In the genomic region with DNA sequence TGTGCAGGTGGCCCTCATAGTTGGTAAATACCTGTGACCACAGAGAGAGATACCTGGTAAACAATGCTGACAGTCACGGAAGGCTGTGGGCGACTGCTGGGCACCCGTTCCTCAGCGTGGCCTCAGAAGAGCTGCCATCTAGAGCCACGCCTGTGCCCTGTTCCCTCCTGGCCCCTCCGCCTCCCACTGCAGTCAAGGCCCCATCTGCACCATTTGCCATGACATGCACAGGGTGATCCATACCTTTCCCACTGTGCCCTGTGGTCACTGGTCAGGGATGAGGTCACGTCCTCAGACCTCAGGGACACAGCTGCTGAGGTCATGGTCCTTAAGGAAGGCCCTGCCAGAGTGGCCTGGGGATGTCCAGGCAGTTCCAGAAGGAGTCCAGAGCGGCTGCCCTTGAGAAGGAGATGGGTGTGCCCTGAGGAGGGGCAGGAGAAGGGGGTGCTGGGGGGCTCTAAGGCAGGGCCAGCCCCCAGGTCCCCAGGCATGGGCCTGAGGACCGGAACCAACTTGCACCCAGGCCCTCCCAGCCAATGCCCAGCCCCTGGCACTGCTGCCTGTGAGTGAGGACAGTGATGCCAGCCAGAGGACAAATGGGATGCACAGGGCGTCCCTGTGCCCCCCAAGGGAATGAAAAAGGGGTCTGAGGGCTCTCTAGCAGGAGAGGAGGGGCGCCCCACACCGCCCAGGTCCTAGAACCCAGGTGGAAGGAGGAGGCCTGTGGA, we compare ENCODE assay signal across 17 cellular contexts. TPM values are rescaled to one million over a fixed set of nuclear protein-coding genes. Genes with fewer than 3 reads are reported as not detected.
DNase-seq lines count a peak whose midpoint lies in the region; ATAC-seq and TF ChIP-seq lines count a peak whose summit lies in the region.
"Had no signal": no experiment of that assay in that cellular context is flagged by ENCODE, and none has a peak within 500 bp of the region (broad histone marks: within the 10 kb centered on the region; RNA-seq: fewer than 3 reads in every experiment).

No MANE protein-coding gene starts in this region.

- POLR2A ChIA-PET in activated CD4-positive, alpha-beta T cell treated with anti-CD3 and anti-CD28 coated beads for 36 hours (lab: Charles Lee), result no interaction called here

- H3K27ac Mint-ChIP-seq in activated CD4-positive, alpha-beta T cell treated with anti-CD3 and anti-CD28 coated beads for 36 hours, result no peak overlapping the region
- H3K27ac Mint-ChIP-seq: activated CD4-positive, alpha-beta T cell treated with anti-CD3 and anti-CD28 coated beads, Interleukin-2, amount 10 ng/mL, durations not matched to agents 24 days and 14 days; activated naive CD8-positive, alpha-beta T cell treated with anti-CD3 and anti-CD28 coated beads, Interleukin-2, amount 10 ng/mL, durations not matched to agents 7 days and 5 days; activated T-helper 1 cell treated with anti-CD3 and anti-CD28 coated beads, Interleukin-12 subunit alpha, Interleukin-12 subunit beta, Interleukin-2, Interleukin-4 antibody, amounts not matched to agents 30 ng/mL and 10 ng/mL and 1 ng/mL, durations not matched to agents 14 hours and 24 hours and 36 hours; CD14-positive monocyte; endodermal cell had no signal

- H2AFZ ChIP-seq in DND-41 (ENCODE audit: low read depth, low read length), result no peak overlapping the region

- peaks cover 18% of the 10 kb centered on the region for H3K36me3 Mint-ChIP-seq in activated CD4-positive, alpha-beta T cell treated with anti-CD3 and anti-CD28 coated beads for 36 hours (ENCODE audit: low read depth)

- H3K27me3 ChIP-seq in DND-41 (ENCODE audit: insufficient read depth, low read length, poor library complexity) (no peaks in the 10 kb centered on the region), testis (no peaks in the 10 kb centered on the region)

- H3K9ac ChIP-seq in DND-41 (ENCODE audit: low read depth, low read length), result no peak overlapping the region

- TF ChIP-seq POLR2A in testis (IDR thresholded peaks at IDR 0.05), result no peak

- H3K79me2 ChIP-seq in DND-41 (ENCODE audit: insufficient read depth, low read length), result no peaks in the 10 kb centered on the region

- H3K9me3 Mint-ChIP-seq in activated CD4-positive, alpha-beta T cell treated with anti-CD3 and anti-CD28 coated beads for 36 hours (ENCODE audit: low read depth), result no peaks in the 10 kb centered on the region
- H3K9me3 Mint-ChIP-seq: activated CD4-positive, alpha-beta T cell treated with anti-CD3 and anti-CD28 coated beads, Interleukin-2, amount 10 ng/mL, durations not matched to agents 24 days and 14 days; activated naive CD8-positive, alpha-beta T cell treated with anti-CD3 and anti-CD28 coated beads, Interleukin-2, amount 10 ng/mL, durations not matched to agents 7 days and 5 days; activated T-helper 1 cell treated with anti-CD3 and anti-CD28 coated beads, Interleukin-12 subunit alpha, Interleukin-12 subunit beta, Interleukin-2, Interleukin-4 antibody, amounts not matched to agents 30 ng/mL and 10 ng/mL and 1 ng/mL, durations not matched to agents 14 hours and 24 hours and 36 hours; endodermal cell had no signal

- peaks cover 23% of the 10 kb centered on the region for H3K27me3 Mint-ChIP-seq in activated CD4-positive, alpha-beta T cell treated with anti-CD3 and anti-CD28 coated beads for 36 hours

- H3K4me2 ChIP-seq in DND-41 (ENCODE audit: insufficient read depth, low read length), result no peak overlapping the region

- H3K4me1 Mint-ChIP-seq in activated CD4-positive, alpha-beta T cell treated with anti-CD3 and anti-CD28 coated beads for 36 hours, result peaks cover 26% of the 10 kb centered on the region

- H3K9me3 ChIP-seq in DND-41 (ENCODE audit: insufficient read depth, low read length, severe bottlenecking) (no peaks in the 10 kb centered on the region), testis (no peaks in the 10 kb centered on the region)
- H3K9me3 ChIP-seq: ascending aorta, esophagus muscularis mucosa, sigmoid colon had no signal

- H3K27ac ChIP-seq in DND-41 (ENCODE audit: low read length) (no peak overlapping the region), coronary artery (no peak overlapping the region), testis (no peak overlapping the region)
- H3K27ac ChIP-seq: ascending aorta, cardiac muscle cell, esophagus muscularis mucosa, sigmoid colon had no signal

- DNase-seq in DND-41 (no peak), LHCN-M2 (ENCODE audit: low read depth) (peak; percentile 11), coronary artery (ENCODE audit: low spot score) (peak; percentile 62), testis (peak; percentile 9), GM19238 (ENCODE audit: insufficient read length, low spot score) (no peak)
- no peak for DNase-seq in activated CD4-positive, alpha-beta T cell treated with anti-CD3 and anti-CD28 coated beads for 36 hours
- DNase-seq: GOT3 had no signal

- no peak overlapping the region for H3K4me3 Mint-ChIP-seq in activated CD4-positive, alpha-beta T cell treated with anti-CD3 and anti-CD28 coated beads for 36 hours
- H3K4me3 Mint-ChIP-seq: activated CD4-positive, alpha-beta T cell treated with anti-CD3 and anti-CD28 coated beads, Interleukin-2, amount 10 ng/mL, durations not matched to agents 24 days and 14 days; activated naive CD8-positive, alpha-beta T cell treated with anti-CD3 and anti-CD28 coated beads, Interleukin-2, amount 10 ng/mL, durations not matched to agents 7 days and 5 days; activated T-helper 1 cell treated with anti-CD3 and anti-CD28 coated beads, Interleukin-12 subunit alpha, Interleukin-12 subunit beta, Interleukin-2, Interleukin-4 antibody, amounts not matched to agents 30 ng/mL and 10 ng/mL and 1 ng/mL, durations not matched to agents 14 hours and 24 hours and 36 hours; CD14-positive monocyte; endodermal cell had no signal

- peaks cover 33% of the 10 kb centered on the region for H3K36me3 ChIP-seq in DND-41 (ENCODE audit: insufficient read depth, low read length)
- H3K36me3 ChIP-seq in testis (ENCODE audit: low read depth, missing control alignments), result no peaks in the 10 kb centered on the region
- H3K36me3 ChIP-seq: ascending aorta, cardiac muscle cell, esophagus muscularis mucosa, sigmoid colon had no signal

- no peak overlapping the region for H3K4me3 ChIP-seq in DND-41 (ENCODE audit: low read depth in 1 of 2, low read length in 2 of 2)
- no peak overlapping the region for H3K4me3 ChIP-seq in coronary artery
- H3K4me3 ChIP-seq in testis, result no peak overlapping the region
- H3K4me3 ChIP-seq: ascending aorta, cardiac muscle cell, esophagus muscularis mucosa, sigmoid colon had no signal

- CTCF ChIA-PET in activated CD4-positive, alpha-beta T cell treated with anti-CD3 and anti-CD28 coated beads for 36 hours (lab: Charles Lee), result interaction anchor here (0.5 to 2.3 kb wide), 10 partner anchors 11 to 722 kb away, joined by 3 to 19 read pairs (median 5); no protein-coding TSS in a partner anchor

- peaks cover 3% of the 10 kb centered on the region for H3K4me1 ChIP-seq in DND-41 (ENCODE audit: insufficient read depth, low read length)
- H3K4me1 ChIP-seq in testis, result peaks cover 7% of the 10 kb centered on the region

- WGBS in testis, 2 donors, result 85 to 88% methylated on average over 8 to 12 of the region's 12 CpGs

- intact Hi-C loops in testis (cut with DNase I; ENCODE audit: low total_unique reads), result no loop called here
- intact Hi-C loops in activated CD4-positive, alpha-beta T cell treated with anti-CD3 and anti-CD28 coated beads for 36 hours (cut with DNase I, micrococcal nuclease), result loop anchor here (1.0 to 5.0 kb wide), 6 partner anchors 88 to 719 kb away; no protein-coding TSS in a partner anchor

- ATAC-seq in DND-41 (ENCODE audit: insufficient read depth, low read depth) (peak; percentile 10; the same call in 1 of the 3 replicates), GM19023 (IDR thresholded peaks at IDR 0.05; ENCODE audit: unreplicated experiment) (no peak)
- no peak for ATAC-seq in activated CD4-positive, alpha-beta T cell treated with anti-CD3 and anti-CD28 coated beads for 36 hours

- TF ChIP-seq CTCF in DND-41 (IDR thresholded peaks at IDR 0.05; ENCODE audit: borderline replicate concordance, extremely low read depth, low read length, poor library complexity, severe bottlenecking), result no peak
- TF ChIP-seq CTCF in coronary artery (IDR thresholded peaks at IDR 0.05), result no peak
- TF ChIP-seq CTCF in testis (IDR thresholded peaks at IDR 0.05), result no peak

- peaks cover 5% of the 10 kb centered on the region; the same call in 1 of the 2 replicates for H4K20me1 ChIP-seq in DND-41 (ENCODE audit: insufficient read depth, low read length)

RNA-seq across cellular contexts. Expression of gene TRIP13, which starts 30.2 kb away (rescaled TPM):
- 64.7 and 65.9 TPM in 2 replicates for total RNA-seq in LHCN-M2 (2014; rRNA removed)
- 21.2 TPM for polyA plus RNA-seq in LHCN-M2 (2012)
- total RNA-seq in testis, result 10 to 100 TPM; 34.3 to 49.1 TPM
- polyA plus RNA-seq in testis (ENCODE audit: insufficient read depth, low read depth, low replicate concordance), result 71.6 TPM
- total RNA-seq in activated CD4-positive, alpha-beta T cell treated with anti-CD3 and anti-CD28 coated beads for 36 hours, result 10 to 100 TPM; 34.4 to 34.7 TPM
- total RNA-seq: ascending aorta had no signal

RNA-seq across cellular contexts. Expression of gene BRD9, which starts 30.3 kb away (rescaled TPM):
- total RNA-seq in LHCN-M2 (2014; rRNA removed) (44.7 and 45.8 TPM in 2 replicates), testis (100 to 1,000 TPM in 1 of 2 donors, 10 to 100 TPM in 1; 68.6 to 101 TPM)
- polyA plus RNA-seq in LHCN-M2 (2012), result 30.8 TPM
- polyA plus RNA-seq in testis (ENCODE audit: insufficient read depth, low read depth, low replicate concordance), result 51.5 TPM
- total RNA-seq in activated CD4-positive, alpha-beta T cell treated with anti-CD3 and anti-CD28 coated beads for 36 hours, result 10 to 100 TPM; 46.7 to 49.7 TPM

Comparison
In these comparisons a context has a peak if more than half of its experiments do, and no peak if none do; other contexts are left out.
1. DNase-seq: peak in LHCN-M2 (single experiment), coronary artery (single experiment) and testis (single experiment); none in DND-41 (single experiment), GM19238 (single experiment) and activated CD4-positive, alpha-beta T cell treated with anti-CD3 and anti-CD28 coated beads for 36 hours (single experiment).